Comparison of ENCODE assay signal across 9 cellular contexts in genomic region chr5:68187268-68188055, GRCh38. TPM values are rescaled to one million over a fixed set of nuclear protein-coding genes. Genes with fewer than 3 reads are reported as not detected.
DNase-seq lines count a peak whose midpoint lies in the region; ATAC-seq and TF ChIP-seq lines count a peak whose summit lies in the region.
"Had no signal": no experiment of that assay in that cellular context is flagged by ENCODE, and none has a peak within 500 bp of the region (broad histone marks: within the 10 kb centered on the region; RNA-seq: fewer than 3 reads in every experiment).

No MANE protein-coding gene starts in this region.

- no peaks in the 10 kb centered on the region for H3K27me3 ChIP-seq in hepatocyte
- H3K27me3 ChIP-seq: BLaER1 had no signal

- no peaks in the 10 kb centered on the region for H3K9me3 ChIP-seq in hepatocyte (ENCODE audit: low read depth)

- peak overlapping the region; percentile 81 for H3K4me2 ChIP-seq in hepatocyte
- H3K4me2 ChIP-seq: BLaER1 had no signal

- DNase-seq in DMS153 treated with DMSO at 0.1 percent for 48 hours (lab: John Stamatoyannopoulos, UW; ENCODE audit: unreplicated experiment) (peak; percentile 37), astrocyte of the cerebellum (ENCODE audit: low read depth) (peak; percentile 19), hepatocyte (ENCODE audit: low spot score) (peak; percentile 47), occipital lobe (lab: John Stamatoyannopoulos, UW) (peak; percentile 80), CD1c-positive myeloid dendritic cell (ENCODE audit: extremely low spot score) (no peak)
- no peak for DNase-seq in NK-92 treated with Interleukin-12 subunit alpha and Interleukin-12 subunit beta, amount 100 ng/mL, for 24 hours (lab: John Stamatoyannopoulos, UW)

- peaks cover 18% of the 10 kb centered on the region for H3K4me1 ChIP-seq in hepatocyte (ENCODE audit: insufficient read depth)

- no peaks in the 10 kb centered on the region for H3K36me3 ChIP-seq in hepatocyte (replicated peaks; ENCODE audit: insufficient read depth, low read depth)
- H3K36me3 ChIP-seq: BLaER1 had no signal

- H3K79me2 ChIP-seq in hepatocyte, result no peaks in the 10 kb centered on the region

- 11% methylated on average over 33 of the region's 34 CpGs for WGBS in hepatocyte (ENCODE audit: low lambda C conversion rate, missing lambda C conversion rate)

- no peaks in the 10 kb centered on the region for H4K20me1 ChIP-seq in hepatocyte (ENCODE audit: insufficient read depth, poor library complexity, severe bottlenecking)
- H4K20me1 ChIP-seq: BLaER1 had no signal

- peak overlapping the region; percentile 54 for H2AFZ ChIP-seq in hepatocyte

- in situ Hi-C loops in astrocyte of the cerebellum (cut with HindIII; ENCODE audit: low sequenced_read_pairs), result no loop called here

- TF ChIP-seq CTCF in astrocyte of the cerebellum (IDR thresholded peaks at IDR 0.05; ENCODE audit: low read depth, low read length, missing control alignments), result no peak
- no peak for TF ChIP-seq CTCF in hepatocyte (IDR thresholded peaks at IDR 0.05; ENCODE audit: poor library complexity)

- ATAC-seq in HG02798 (IDR thresholded peaks at IDR 0.05; ENCODE audit: poor library complexity, unreplicated experiment) (no peak), HG02870 (IDR thresholded peaks at IDR 0.05; ENCODE audit: unreplicated experiment) (no peak)

- peak overlapping the region; percentile 9 for H3K4me3 ChIP-seq in astrocyte of the cerebellum (ENCODE audit: low read depth, low read length)
- no peak overlapping the region for H3K4me3 ChIP-seq in hepatocyte
- H3K4me3 ChIP-seq: BLaER1 had no signal

- H3K9me2 ChIP-seq in hepatocyte (replicated peaks; ENCODE audit: insufficient read depth), result no peaks in the 10 kb centered on the region

- peak overlapping the region; percentile 24 for H3K27ac ChIP-seq in hepatocyte
- H3K27ac ChIP-seq: BLaER1 had no signal

RNA-seq across cellular contexts. Expression of gene PIK3R1, which starts 28.1 kb away (rescaled TPM):
- total RNA-seq in hepatocyte, result 86.3 and 109 TPM in 2 replicates
- 36.4 and 38.9 TPM in 2 replicates for polyA plus RNA-seq in hepatocyte
- total RNA-seq in occipital lobe, result 177 TPM

Comparison
In these comparisons a context has a peak if more than half of its experiments do, and no peak if none do; other contexts are left out.
1. DNase-seq: peak in DMS153 treated with DMSO at 0.1 percent for 48 hours (single experiment), astrocyte of the cerebellum (single experiment), hepatocyte (single experiment) and occipital lobe (single experiment); none in CD1c-positive myeloid dendritic cell (single experiment) and NK-92 treated with Interleukin-12 subunit alpha and Interleukin-12 subunit beta, amount 100 ng/mL, for 24 hours (single experiment).